ENCODE assay signal across 9 cellular contexts in genomic region chr20:64041781-64042771, GRCh38. TPM values are rescaled to one million over a fixed set of nuclear protein-coding genes. Genes with fewer than 3 reads are reported as not detected.
DNase-seq lines count a peak whose midpoint lies in the region; ATAC-seq, FAIRE-seq and TF ChIP-seq lines count a peak whose summit lies in the region.
"Had no signal": no experiment of that assay in that cellular context is flagged by ENCODE, and none has a peak within 500 bp of the region (broad histone marks: within the 10 kb centered on the region; RNA-seq: fewer than 3 reads in every experiment).

No MANE protein-coding gene starts in this region.

- H3K9me3 Mint-ChIP-seq in dendritic cell treated with granulocyte-macrophage colony-stimulating factor and Interleukin-4, amounts not matched to agents 40 ng/mL and 50 ng/mL, for 4 days: no peaks in the 10 kb centered on the region

- H3K27ac Mint-ChIP-seq in dendritic cell treated with granulocyte-macrophage colony-stimulating factor and Interleukin-4, amounts not matched to agents 40 ng/mL and 50 ng/mL, for 4 days: no peak overlapping the region

- peak overlapping the region; percentile 69 for H3K4me3 Mint-ChIP-seq in dendritic cell treated with granulocyte-macrophage colony-stimulating factor and Interleukin-4, amounts not matched to agents 40 ng/mL and 50 ng/mL, for 4 days

- WGBS in pancreas, 2 donors: 14 to 16% methylated on average over 59 to 65 of the region's 65 CpGs

- no peaks in the 10 kb centered on the region for H3F3A ChIP-seq in Loucy (ENCODE audit: low read depth)

- H3K79me2 ChIP-seq in Loucy (ENCODE audit: insufficient read depth, low read length): no peaks in the 10 kb centered on the region

- H3K27me3 ChIP-seq in Loucy (ENCODE audit: insufficient read depth, low read length, poor library complexity, severe bottlenecking): no peaks in the 10 kb centered on the region
- H3K27me3 ChIP-seq in pancreas: no peaks in the 10 kb centered on the region

- H3K27ac ChIP-seq in pancreas: no peak overlapping the region
- H3K27ac ChIP-seq: epithelial cell of prostate had no signal

- no peak overlapping the region for H2AFZ ChIP-seq in Loucy (ENCODE audit: low read length)

- peaks cover 19% of the 10 kb centered on the region; the same call in 1 of the 2 replicates for H3K4me1 ChIP-seq in ES-I3 (ENCODE audit: insufficient read depth, low read length)
- peaks cover 47% of the 10 kb centered on the region for H3K4me1 ChIP-seq in Loucy (ENCODE audit: insufficient read depth, low read length, poor library complexity, severe bottlenecking)
- H3K4me1 ChIP-seq in pancreas: peaks cover 0 to 5% (median 0%) of the 10 kb centered on the region in 3 donors
- H3K4me1 ChIP-seq in mucosa of descending colon (ENCODE audit: low read depth): peaks cover 12% of the 10 kb centered on the region

- H4K20me1 ChIP-seq in Loucy (ENCODE audit: insufficient read depth, low read length, poor library complexity, severe bottlenecking): no peaks in the 10 kb centered on the region

- peak overlapping the region; percentile 4 for H3K4me2 ChIP-seq in Loucy (ENCODE audit: low read depth, low read length, poor library complexity, severe bottlenecking)

- H3K36me3 Mint-ChIP-seq in dendritic cell treated with granulocyte-macrophage colony-stimulating factor and Interleukin-4, amounts not matched to agents 40 ng/mL and 50 ng/mL, for 4 days (ENCODE audit: low read depth): no peaks in the 10 kb centered on the region

- H3K36me3 ChIP-seq in ES-I3 (ENCODE audit: insufficient read depth, low read length): no peaks in the 10 kb centered on the region
- H3K36me3 ChIP-seq in Loucy (ENCODE audit: insufficient read depth, low read length): no peaks in the 10 kb centered on the region
- H3K36me3 ChIP-seq in pancreas: no peaks in the 10 kb centered on the region
- no peaks in the 10 kb centered on the region for H3K36me3 ChIP-seq in mucosa of descending colon (ENCODE audit: low read depth)

- ATAC-seq in pancreas (no peak), mucosa of descending colon (no peak), GM18909 (IDR thresholded peaks at IDR 0.05; ENCODE audit: poor library complexity, unreplicated experiment) (no peak), GM18502 (IDR thresholded peaks at IDR 0.05; ENCODE audit: poor library complexity, unreplicated experiment) (no peak)

- H3K4me1 Mint-ChIP-seq in dendritic cell treated with granulocyte-macrophage colony-stimulating factor and Interleukin-4, amounts not matched to agents 40 ng/mL and 50 ng/mL, for 4 days (ENCODE audit: low read depth): peaks cover 29% of the 10 kb centered on the region

- no peak for FAIRE-seq in pancreas (lab: Jason Lieb, UNC)

- H3K4me3 ChIP-seq in Loucy (ENCODE audit: low read length, poor library complexity, severe bottlenecking): no peak overlapping the region
- H3K4me3 ChIP-seq in pancreas: peak overlapping the region; percentile 14 to 49 (median 41)
- H3K4me3 ChIP-seq in mucosa of descending colon: no peak overlapping the region

- DNase-seq in pancreas (peak in 2 of 6 donors; percentile 30 to 67), mucosa of descending colon (no peak), midbrain (lab: John Stamatoyannopoulos, UW) (no peak)

- H3K9ac ChIP-seq in ES-I3 (ENCODE audit: low read depth, low read length) (peak overlapping the region; percentile 71; the same call in 1 of the 2 replicates), Loucy (ENCODE audit: low read depth, low read length, poor library complexity, severe bottlenecking) (no peak overlapping the region)

- no peaks in the 10 kb centered on the region for H3K9me2 ChIP-seq in Loucy (replicated peaks; ENCODE audit: low read depth, low read length)

- no peak for TF ChIP-seq CTCF in Loucy (conservative IDR thresholded peaks at IDR 0.05; ENCODE audit: low read length)
- TF ChIP-seq CTCF in pancreas (IDR thresholded peaks at IDR 0.05): no peak
- TF ChIP-seq CTCF in mucosa of descending colon (IDR thresholded peaks at IDR 0.05): no peak

- no peaks in the 10 kb centered on the region for H3K9me3 ChIP-seq in ES-I3 (ENCODE audit: control insufficient read depth, insufficient read depth, low read length)
- no peaks in the 10 kb centered on the region for H3K9me3 ChIP-seq in Loucy (ENCODE audit: insufficient read depth, low read depth, low read length)
- H3K9me3 ChIP-seq in pancreas: no peaks in the 10 kb centered on the region
- no peaks in the 10 kb centered on the region for H3K9me3 ChIP-seq in mucosa of descending colon

- intact Hi-C loops in dendritic cell treated with granulocyte-macrophage colony-stimulating factor and Interleukin-4, amounts not matched to agents 40 ng/mL and 50 ng/mL, for 4 days (cut with micrococcal nuclease): no loop called here
- intact Hi-C loops in pancreas (cut with DNase I) (no loop called here), mucosa of descending colon (cut with DNase I, micrococcal nuclease) (no loop called here)

- peaks cover 86% of the 10 kb centered on the region for H3K27me3 Mint-ChIP-seq in dendritic cell treated with granulocyte-macrophage colony-stimulating factor and Interleukin-4, amounts not matched to agents 40 ng/mL and 50 ng/mL, for 4 days

RNA-seq across cellular contexts. Expression of gene C20orf204, which starts 6.1 kb away (rescaled TPM):
- total RNA-seq in pancreas (1 to 10 TPM in 1 of 6 donors, under 1 TPM in 5; 0.31 to 1.0 (median 0.70) TPM), mucosa of descending colon (1 to 10 TPM; 1.0 to 1.8 (median 1.7) TPM)
- polyA plus RNA-seq in pancreas: 1 to 10 TPM; 2.4 to 3.7 TPM

RNA-seq across cellular contexts. Expression of gene SOX18, which starts 7.4 kb away (rescaled TPM):
- total RNA-seq in pancreas (1 to 10 TPM; 3.7 to 9.1 (median 5.2) TPM), mucosa of descending colon (10 to 100 TPM in 2 of 3 donors, 1 to 10 TPM in 1; 4.7 to 20.0 (median 12.6) TPM)
- 1 to 10 TPM; 6.1 to 6.4 TPM for polyA plus RNA-seq in pancreas

RNA-seq across cellular contexts. Expression of gene TCEA2, which starts 20.9 kb away (rescaled TPM):
- total RNA-seq in pancreas (10 to 100 TPM; 11.6 to 24.5 (median 13.9) TPM), mucosa of descending colon (10 to 100 TPM in 1 of 3 donors, 1 to 10 TPM in 2; 4.1 to 46.1 (median 9.5) TPM)
- 10 to 100 TPM; 35.7 to 52.9 TPM for polyA plus RNA-seq in pancreas

RNA-seq across cellular contexts. Expression of gene RGS19, which starts 37.2 kb away (rescaled TPM):
- total RNA-seq in pancreas: 10 to 100 TPM in 1 of 6 donors, 1 to 10 TPM in 5; 3.2 to 11.9 (median 4.1) TPM
- polyA plus RNA-seq in pancreas: 1 to 10 TPM; 7.5 to 8.9 TPM
- total RNA-seq in mucosa of descending colon: 1 to 10 TPM; 4.7 to 6.9 (median 6.5) TPM

RNA-seq across cellular contexts. Expression of gene OPRL1, which starts 37.8 kb away (rescaled TPM):
- total RNA-seq in pancreas: 1 to 10 TPM in 3 of 6 donors, under 1 TPM in 3; 0.25 to 2.2 (median 1.1) TPM
- polyA plus RNA-seq in pancreas: under 1 TPM; 0.49 to 0.94 TPM
- under 1 TPM; 0.26 to 0.76 (median 0.39) TPM for total RNA-seq in mucosa of descending colon

Comparison
In these comparisons a context has a peak if more than half of its experiments do, and no peak if none do; other contexts are left out.
1. H3K4me3 ChIP-seq: peak in pancreas (4 of 4); none in Loucy (single experiment) and mucosa of descending colon (single experiment).